In the genomic region with DNA sequence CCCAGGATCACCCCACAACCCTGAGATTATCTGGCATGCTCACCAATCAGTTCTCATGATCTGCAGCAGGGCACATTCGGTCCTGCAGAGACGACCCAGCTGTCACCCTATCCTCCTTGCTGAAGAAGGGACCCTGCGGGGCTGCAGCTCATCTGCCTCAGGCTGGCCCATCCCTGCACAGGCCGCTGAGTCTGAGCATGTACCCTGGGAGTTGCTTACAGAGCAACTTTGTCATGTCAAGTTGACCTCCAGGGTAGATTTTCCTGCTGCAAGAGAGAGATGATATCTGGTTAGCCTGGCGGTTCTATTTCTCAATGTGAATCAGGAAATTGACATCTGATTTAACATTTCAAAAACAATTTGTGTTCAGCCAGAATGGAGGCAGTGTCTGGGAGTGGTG, we compare ENCODE assay signal across 1 cellular context.
TF ChIP-seq lines count a peak whose summit lies in the region.

No MANE protein-coding gene starts in this region.

TF ChIP-seq in SK-N-SH treated with all-trans-retinoic acid at 6 μM for 48 hours, 23 proteins besides CTCF, POLR2A, EP300 and RAD21 (continued from another document):
- TF ChIP-seq, protein P1, sequence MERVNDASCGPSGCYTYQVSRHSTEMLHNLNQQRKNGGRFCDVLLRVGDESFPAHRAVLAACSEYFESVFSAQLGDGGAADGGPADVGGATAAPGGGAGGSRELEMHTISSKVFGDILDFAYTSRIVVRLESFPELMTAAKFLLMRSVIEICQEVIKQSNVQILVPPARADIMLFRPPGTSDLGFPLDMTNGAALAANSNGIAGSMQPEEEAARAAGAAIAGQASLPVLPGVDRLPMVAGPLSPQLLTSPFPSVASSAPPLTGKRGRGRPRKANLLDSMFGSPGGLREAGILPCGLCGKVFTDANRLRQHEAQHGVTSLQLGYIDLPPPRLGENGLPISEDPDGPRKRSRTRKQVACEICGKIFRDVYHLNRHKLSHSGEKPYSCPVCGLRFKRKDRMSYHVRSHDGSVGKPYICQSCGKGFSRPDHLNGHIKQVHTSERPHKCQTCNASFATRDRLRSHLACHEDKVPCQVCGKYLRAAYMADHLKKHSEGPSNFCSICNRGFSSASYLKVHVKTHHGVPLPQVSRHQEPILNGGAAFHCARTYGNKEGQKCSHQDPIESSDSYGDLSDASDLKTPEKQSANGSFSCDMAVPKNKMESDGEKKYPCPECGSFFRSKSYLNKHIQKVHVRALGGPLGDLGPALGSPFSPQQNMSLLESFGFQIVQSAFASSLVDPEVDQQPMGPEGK (CRISPR knock-in tag; IDR thresholded peaks at IDR 0.05; ENCODE audit: borderline replicate concordance): no peak
- TF ChIP-seq ZFP3 (CRISPR knock-in tag; IDR thresholded peaks at IDR 0.05): no peak
- no peak for TF ChIP-seq ZNF8 (CRISPR knock-in tag; IDR thresholded peaks at IDR 0.05)
- no peak for TF ChIP-seq ZFP30 (CRISPR knock-in tag; IDR thresholded peaks at IDR 0.05)
- TF ChIP-seq, protein P2, sequence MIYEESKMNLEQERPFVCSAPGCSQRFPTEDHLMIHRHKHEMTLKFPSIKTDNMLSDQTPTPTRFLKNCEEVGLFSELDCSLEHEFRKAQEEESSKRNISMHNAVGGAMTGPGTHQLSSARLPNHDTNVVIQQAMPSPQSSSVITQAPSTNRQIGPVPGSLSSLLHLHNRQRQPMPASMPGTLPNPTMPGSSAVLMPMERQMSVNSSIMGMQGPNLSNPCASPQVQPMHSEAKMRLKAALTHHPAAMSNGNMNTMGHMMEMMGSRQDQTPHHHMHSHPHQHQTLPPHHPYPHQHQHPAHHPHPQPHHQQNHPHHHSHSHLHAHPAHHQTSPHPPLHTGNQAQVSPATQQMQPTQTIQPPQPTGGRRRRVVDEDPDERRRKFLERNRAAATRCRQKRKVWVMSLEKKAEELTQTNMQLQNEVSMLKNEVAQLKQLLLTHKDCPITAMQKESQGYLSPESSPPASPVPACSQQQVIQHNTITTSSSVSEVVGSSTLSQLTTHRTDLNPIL (CRISPR knock-in tag; IDR thresholded peaks at IDR 0.05; ENCODE audit: low read depth): no peak
- no peak for TF ChIP-seq ISL1 (CRISPR knock-in tag; IDR thresholded peaks at IDR 0.05)
- no peak for TF ChIP-seq GLIS3 (CRISPR knock-in tag; IDR thresholded peaks at IDR 0.05)
- TF ChIP-seq TCF4 (CRISPR knock-in tag; IDR thresholded peaks at IDR 0.05; ENCODE audit: borderline replicate concordance): no peak
- TF ChIP-seq, protein P3, sequence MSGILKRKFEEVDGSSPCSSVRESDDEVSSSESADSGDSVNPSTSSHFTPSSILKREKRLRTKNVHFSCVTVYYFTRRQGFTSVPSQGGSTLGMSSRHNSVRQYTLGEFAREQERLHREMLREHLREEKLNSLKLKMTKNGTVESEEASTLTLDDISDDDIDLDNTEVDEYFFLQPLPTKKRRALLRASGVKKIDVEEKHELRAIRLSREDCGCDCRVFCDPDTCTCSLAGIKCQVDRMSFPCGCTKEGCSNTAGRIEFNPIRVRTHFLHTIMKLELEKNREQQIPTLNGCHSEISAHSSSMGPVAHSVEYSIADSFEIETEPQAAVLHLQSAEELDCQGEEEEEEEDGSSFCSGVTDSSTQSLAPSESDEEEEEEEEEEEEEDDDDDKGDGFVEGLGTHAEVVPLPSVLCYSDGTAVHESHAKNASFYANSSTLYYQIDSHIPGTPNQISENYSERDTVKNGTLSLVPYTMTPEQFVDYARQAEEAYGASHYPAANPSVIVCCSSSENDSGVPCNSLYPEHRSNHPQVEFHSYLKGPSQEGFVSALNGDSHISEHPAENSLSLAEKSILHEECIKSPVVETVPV (CRISPR knock-in tag; IDR thresholded peaks at IDR 0.05): no peak
- TF ChIP-seq CSDC2 (CRISPR knock-in tag; IDR thresholded peaks at IDR 0.05): no peak
- TF ChIP-seq, protein P4, sequence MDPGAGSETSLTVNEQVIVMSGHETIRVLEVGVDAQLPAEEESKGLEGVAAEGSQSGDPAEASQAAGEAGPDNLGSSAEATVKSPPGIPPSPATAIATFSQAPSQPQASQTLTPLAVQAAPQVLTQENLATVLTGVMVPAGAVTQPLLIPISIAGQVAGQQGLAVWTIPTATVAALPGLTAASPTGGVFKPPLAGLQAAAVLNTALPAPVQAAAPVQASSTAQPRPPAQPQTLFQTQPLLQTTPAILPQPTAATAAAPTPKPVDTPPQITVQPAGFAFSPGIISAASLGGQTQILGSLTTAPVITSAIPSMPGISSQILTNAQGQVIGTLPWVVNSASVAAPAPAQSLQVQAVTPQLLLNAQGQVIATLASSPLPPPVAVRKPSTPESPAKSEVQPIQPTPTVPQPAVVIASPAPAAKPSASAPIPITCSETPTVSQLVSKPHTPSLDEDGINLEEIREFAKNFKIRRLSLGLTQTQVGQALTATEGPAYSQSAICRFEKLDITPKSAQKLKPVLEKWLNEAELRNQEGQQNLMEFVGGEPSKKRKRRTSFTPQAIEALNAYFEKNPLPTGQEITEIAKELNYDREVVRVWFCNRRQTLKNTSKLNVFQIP (CRISPR knock-in tag; IDR thresholded peaks at IDR 0.05; ENCODE audit: borderline replicate concordance, low read depth): no peak
- TF ChIP-seq RARB (CRISPR knock-in tag; IDR thresholded peaks at IDR 0.05): no peak
- no peak for TF ChIP-seq ARNTL (CRISPR knock-in tag; IDR thresholded peaks at IDR 0.05; ENCODE audit: borderline replicate concordance, low read depth)
- no peak for TF ChIP-seq PPARA (CRISPR knock-in tag; IDR thresholded peaks at IDR 0.05; ENCODE audit: borderline replicate concordance)
- TF ChIP-seq ESRRG (CRISPR knock-in tag; IDR thresholded peaks at IDR 0.05): no peak
- TF ChIP-seq ZC3H10 (CRISPR knock-in tag; IDR thresholded peaks at IDR 0.05): no peak
- TF ChIP-seq BACH2 (CRISPR knock-in tag; IDR thresholded peaks at IDR 0.05; ENCODE audit: borderline replicate concordance): no peak
- no peak for TF ChIP-seq ZNF70 (CRISPR knock-in tag; IDR thresholded peaks at IDR 0.05)
- TF ChIP-seq ZNF565 (CRISPR knock-in tag; conservative IDR thresholded peaks at IDR 0.05; ENCODE audit: low read depth): no peak
